Comparison of ENCODE assay signal across 11 cellular contexts in the genomic region with DNA sequence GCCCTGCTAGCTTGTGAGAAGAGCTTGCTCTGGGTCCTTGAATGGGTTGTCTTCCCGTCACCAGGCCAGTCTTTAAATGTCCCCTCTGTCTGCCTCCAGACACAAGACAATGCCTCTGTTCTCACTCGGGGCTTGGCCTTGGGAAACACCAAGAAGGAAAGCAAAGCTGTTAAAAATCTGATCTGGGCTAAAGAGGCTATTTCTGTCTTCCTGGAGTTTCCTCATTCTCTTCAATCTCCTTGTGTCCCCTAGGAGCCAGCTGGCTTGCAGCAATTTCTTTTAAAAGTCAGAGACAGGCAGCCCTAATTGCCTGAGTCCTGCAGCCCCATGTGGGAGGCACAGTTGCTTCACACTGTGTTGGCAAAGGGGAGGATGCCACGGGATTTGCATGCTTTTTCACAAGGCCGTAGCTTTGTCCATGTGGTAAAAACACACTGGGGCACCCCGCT. TPM values are rescaled to one million over a fixed set of nuclear protein-coding genes. Genes with fewer than 3 reads are reported as not detected.
DNase-seq lines count a peak whose midpoint lies in the region; TF ChIP-seq lines count a peak whose summit lies in the region.
"Had no signal": no experiment of that assay in that cellular context is flagged by ENCODE, and none has a peak within 500 bp of the region (broad histone marks: within the 10 kb centered on the region; RNA-seq: fewer than 3 reads in every experiment).

No MANE protein-coding gene starts in this region.

- H3K4me3 Mint-ChIP-seq in T-helper 1 cell treated with Interleukin-12 subunit alpha and Interleukin-12 subunit beta and Interleukin-4 antibody, amounts not matched to agents 30 μg/mL and 1 μg/mL, for 36 hours = no peak overlapping the region
- H3K4me3 Mint-ChIP-seq in brain = peak overlapping the region in 4 of 5 experiments; percentile 32 to 63 (median 52)
- peak overlapping the region in 1 of 5 donors; percentile 47 for H3K4me3 Mint-ChIP-seq in immature natural killer cell
- no peak overlapping the region for H3K4me3 Mint-ChIP-seq in osteocyte (ENCODE audit: unreplicated experiment)
- H3K4me3 Mint-ChIP-seq: GM23338 had no signal

- peaks cover 0 to 62% (median 15%) of the 10 kb centered on the region in 3 donors for H3K27me3 ChIP-seq in stomach

- peaks cover 0 to 28% (median 16%) of the 10 kb centered on the region in 4 donors for H3K4me1 ChIP-seq in stomach

- peaks cover 15% of the 10 kb centered on the region for H3K27me3 Mint-ChIP-seq in T-helper 1 cell treated with Interleukin-12 subunit alpha and Interleukin-12 subunit beta and Interleukin-4 antibody, amounts not matched to agents 30 μg/mL and 1 μg/mL, for 36 hours (ENCODE audit: low read depth)
- peaks cover 3% of the 10 kb centered on the region for H3K27me3 Mint-ChIP-seq in brain
- H3K27me3 Mint-ChIP-seq in immature natural killer cell (ENCODE audit: low read depth in 3 of 3) = peaks cover 0 to 11% (median 6%) of the 10 kb centered on the region in 3 donors
- H3K27me3 Mint-ChIP-seq in osteocyte (ENCODE audit: unreplicated experiment) = peaks cover 23% of the 10 kb centered on the region

- TF ChIP-seq CTCF in brain (conservative IDR thresholded peaks at IDR 0.05) (no peak), stomach (IDR thresholded peaks at IDR 0.05) (no peak), osteocyte (IDR thresholded peaks at IDR 0.05) (no peak)

- DNase-seq in T-helper 1 cell = no peak
- DNase-seq in immature natural killer cell = no peak
- DNase-seq in stomach = no peak
- DNase-seq in osteocyte (ENCODE audit: extremely low spot score, unreplicated experiment) = no peak
- no peak for DNase-seq in NCI-H146 treated with DMSO at 0.1 percent for 48 hours (lab: John Stamatoyannopoulos, UW; ENCODE audit: unreplicated experiment)
- no peak for DNase-seq in AG08396 (ENCODE audit: low spot score)
- DNase-seq: IMR-90 had no signal

- no peaks in the 10 kb centered on the region for H3K9me3 ChIP-seq in stomach

- 53 to 70% (median 58%) methylated on average over 5 of the region's 5 CpGs for WGBS in stomach, 5 donors

- H3K27ac Mint-ChIP-seq in T-helper 1 cell treated with Interleukin-12 subunit alpha and Interleukin-12 subunit beta and Interleukin-4 antibody, amounts not matched to agents 30 μg/mL and 1 μg/mL, for 36 hours = peak overlapping the region; percentile 33
- H3K27ac Mint-ChIP-seq in brain (peak overlapping the region; percentile 88 to 97 (median 91)), immature natural killer cell (peak overlapping the region in 4 of 6 donors; percentile 62 to 85 (median 78)), osteocyte (ENCODE audit: unreplicated experiment) (no peak overlapping the region)
- H3K27ac Mint-ChIP-seq: GM23338 had no signal

- H3K4me3 ChIP-seq in stomach = no peak overlapping the region
- H3K4me3 ChIP-seq: GM23338 had no signal

- no peaks in the 10 kb centered on the region for H3K9me3 Mint-ChIP-seq in T-helper 1 cell treated with Interleukin-12 subunit alpha and Interleukin-12 subunit beta and Interleukin-4 antibody, amounts not matched to agents 30 μg/mL and 1 μg/mL, for 36 hours
- H3K9me3 Mint-ChIP-seq in brain = no peaks in the 10 kb centered on the region
- H3K9me3 Mint-ChIP-seq in immature natural killer cell = no peaks in the 10 kb centered on the region
- H3K9me3 Mint-ChIP-seq in osteocyte (ENCODE audit: unreplicated experiment) = no peaks in the 10 kb centered on the region
- H3K9me3 Mint-ChIP-seq: GM23338 had no signal

- no peak for TF ChIP-seq POLR2A in stomach (IDR thresholded peaks at IDR 0.05)

- H3K36me3 Mint-ChIP-seq in T-helper 1 cell treated with Interleukin-12 subunit alpha and Interleukin-12 subunit beta and Interleukin-4 antibody, amounts not matched to agents 30 μg/mL and 1 μg/mL, for 36 hours (ENCODE audit: low read depth) = peaks cover 4% of the 10 kb centered on the region
- H3K36me3 Mint-ChIP-seq in brain (no peaks in the 10 kb centered on the region), immature natural killer cell (peaks cover 0 to 6% (median 0%) of the 10 kb centered on the region in 3 donors), osteocyte (ENCODE audit: unreplicated experiment) (no peaks in the 10 kb centered on the region)

- H3K27ac ChIP-seq in stomach = peak overlapping the region in 4 of 5 donors; percentile 26 to 67 (median 28)

- intact Hi-C loops in stomach (cut with DNase I; ENCODE audit: low total_unique reads) = no loop called here

- no peak for TF ChIP-seq EP300 in stomach (IDR thresholded peaks at IDR 0.05)

- H3K36me3 ChIP-seq in stomach = no peaks in the 10 kb centered on the region

- peaks cover 33% of the 10 kb centered on the region for H3K4me1 Mint-ChIP-seq in T-helper 1 cell treated with Interleukin-12 subunit alpha and Interleukin-12 subunit beta and Interleukin-4 antibody, amounts not matched to agents 30 μg/mL and 1 μg/mL, for 36 hours (ENCODE audit: low read depth)
- H3K4me1 Mint-ChIP-seq in brain (peaks cover 62% of the 10 kb centered on the region), immature natural killer cell (peaks cover 34 to 53% of the 10 kb centered on the region in 2 donors), osteocyte (ENCODE audit: unreplicated experiment) (peaks cover 25% of the 10 kb centered on the region)

RNA-seq across cellular contexts. Expression of a gene that starts 2.6 kb away (rescaled TPM):
- 0.56 TPM for polyA plus RNA-seq in brain (ENCODE audit: insufficient read depth, low read depth, low replicate concordance)
- under 1 TPM in 1 of 3 donors, not detected in 2; 0.74 TPM for polyA plus RNA-seq in immature natural killer cell
- not detected for total RNA-seq in stomach
- polyA plus RNA-seq in stomach = not detected
- not detected in 2 replicates for total RNA-seq in osteocyte
- total RNA-seq: GM23338, IMR-90, ureter had no signal
- polyA plus RNA-seq: IMR-90 had no signal

RNA-seq across cellular contexts. Expression of a gene that starts 49.4 kb away (rescaled TPM):
- polyA plus RNA-seq in brain (ENCODE audit: insufficient read depth, low read depth, low replicate concordance) (48.2 TPM), immature natural killer cell (1 to 10 TPM; 1.9 to 6.1 (median 4.1) TPM), stomach (under 1 TPM; 0.20 to 0.62 (median 0.46) TPM)
- total RNA-seq in stomach (10 to 100 TPM in 1 of 5 donors, under 1 TPM in 1, not detected in 3; 0.58 to 44.3 TPM), osteocyte (not detected in 2 replicates)
- total RNA-seq: IMR-90 had no signal
- polyA plus RNA-seq: IMR-90 had no signal

Comparison
In these comparisons a context has a peak if more than half of its experiments do, and no peak if none do; other contexts are left out.
1. H3K4me3 Mint-ChIP-seq: peak in brain (4 of 5); none in T-helper 1 cell treated with Interleukin-12 subunit alpha and Interleukin-12 subunit beta and Interleukin-4 antibody, amounts not matched to agents 30 μg/mL and 1 μg/mL, for 36 hours (single experiment) and osteocyte (single experiment).